Comparison of ENCODE assay signal across 8 cellular contexts in the genomic region with DNA sequence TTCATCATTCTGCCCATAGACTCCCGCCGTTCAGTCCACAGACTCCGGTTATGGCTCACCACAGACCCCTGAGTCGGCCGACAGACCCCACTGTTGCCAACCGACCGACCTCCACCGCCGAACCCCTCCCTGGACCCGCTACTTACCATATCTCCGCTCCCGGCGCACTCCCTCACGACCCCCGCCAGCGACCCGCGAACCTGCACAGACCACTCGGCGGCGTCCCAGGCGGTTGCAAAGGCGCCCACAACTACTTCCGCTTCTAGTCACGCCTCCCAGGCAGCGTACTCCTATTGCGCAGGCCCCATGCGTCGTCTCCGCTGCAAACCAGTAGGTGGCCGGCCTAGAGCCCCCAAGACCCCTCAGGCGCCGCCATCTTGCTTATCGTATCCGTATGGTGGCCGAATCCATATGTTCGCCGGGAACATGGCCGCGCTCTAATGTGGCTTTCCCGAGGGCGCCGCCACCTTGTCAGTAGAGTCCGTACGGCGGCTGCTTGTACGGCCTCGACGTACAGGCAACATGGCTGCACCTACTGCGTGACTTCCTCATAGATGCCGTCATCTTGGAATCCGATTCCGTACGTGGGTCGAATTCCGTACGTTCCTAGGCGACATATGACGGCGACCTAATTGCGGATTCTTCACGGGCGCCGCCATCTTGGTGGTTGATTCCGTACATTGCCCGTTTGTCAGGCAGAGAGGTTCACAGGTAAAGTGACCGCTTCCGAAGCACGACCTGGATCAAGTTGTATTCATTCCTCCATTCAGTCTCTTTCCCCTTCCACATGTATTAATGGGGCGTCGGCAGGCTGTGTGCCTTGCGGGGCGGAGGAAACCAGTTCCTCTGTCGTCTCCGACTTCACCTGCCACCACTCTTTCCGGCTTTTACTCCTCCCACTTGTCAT. TPM values are rescaled to one million over a fixed set of nuclear protein-coding genes. Genes with fewer than 3 reads are reported as not detected.
DNase-seq lines count a peak whose midpoint lies in the region; ATAC-seq and TF ChIP-seq lines count a peak whose summit lies in the region.

A gene (minus strand): TSS at position 252 of the 907 bp plus-strand sequence. CDS start 103 bp downstream, at position 149.

- peak within 1 kb of the TSS; percentile 99 for H3K4me3 ChIP-seq in DOHH2 (ENCODE audit: low read length)
- H3K4me3 ChIP-seq in Peyer's patch = peak within 1 kb of the TSS; percentile 46 to 87 (median 70)
- peak within 1 kb of the TSS; percentile 89 to 91 for H3K4me3 ChIP-seq in muscle layer of duodenum (ENCODE audit: low read depth in 1 of 2, low read length in 2 of 2)

- DNase-seq in Peyer's patch = peak; percentile 97 to 99 (median 99)
- peak; percentile 96 for DNase-seq in activated T-cell treated with anti-CD3 and anti-CD28 coated beads, Interleukin-2, amount 50 U/mL, for 48 hours
- peak; percentile 98 for DNase-seq in stimulated activated CD8-positive, alpha-beta memory T cell treated with anti-CD3 and anti-CD28 coated beads, Interleukin-7, amount 100 ng/mL, for 4 hours (ENCODE audit: low read depth in 2 of 2)

- no peaks in the 10 kb centered on the region for H3K9me2 ChIP-seq in DOHH2 (replicated peaks; ENCODE audit: control insufficient read depth, low read length)

- ATAC-seq in GM21786 (IDR thresholded peaks at IDR 0.05; ENCODE audit: unreplicated experiment) = peak; percentile 89
- peak; percentile 86 for ATAC-seq in esophagus mucosa

- 0 out of 2 replicates have a peak, but pooled peaks cover 2% of the 10 kb centered on the region for H3F3A ChIP-seq in DOHH2 (ENCODE audit: control insufficient read depth, insufficient read depth)

- peak within 1 kb of the TSS; percentile 89 for H3K4me2 ChIP-seq in DOHH2 (ENCODE audit: low read length)

- H3K4me1 ChIP-seq in DOHH2 (ENCODE audit: control insufficient read depth, low read length) = peaks cover 9% of the 10 kb centered on the region
- H3K4me1 ChIP-seq in Peyer's patch = peaks cover 0 to 15% (median 0%) of the 10 kb centered on the region in 4 donors
- H3K4me1 ChIP-seq in muscle layer of duodenum (ENCODE audit: control insufficient read depth in 1 of 2, insufficient read depth in 2 of 2, low read length in 2 of 2) = peaks cover 0 to 12% of the 10 kb centered on the region in 2 donors

- H3K79me2 ChIP-seq in DOHH2 (ENCODE audit: control insufficient read depth, low read length) = peaks cover 24% of the 10 kb centered on the region

- peaks cover 8% of the 10 kb centered on the region; the same call in 1 of the 2 replicates for H4K20me1 ChIP-seq in DOHH2 (ENCODE audit: control insufficient read depth, insufficient read depth, low read depth, low read length)

- no peaks in the 10 kb centered on the region for H3K9me3 ChIP-seq in DOHH2 (ENCODE audit: control insufficient read depth, insufficient read depth, low read length)
- no peaks in the 10 kb centered on the region for H3K9me3 ChIP-seq in KOPT-K1 (ENCODE audit: insufficient read depth, low read length, poor library complexity, severe bottlenecking)
- H3K9me3 ChIP-seq in Peyer's patch = no peaks in the 10 kb centered on the region
- H3K9me3 ChIP-seq in muscle layer of duodenum (ENCODE audit: control insufficient read depth in 1 of 2, low read length in 2 of 2) = no peaks in the 10 kb centered on the region

- peak; percentile 34 to 36 for TF ChIP-seq POLR2A in Peyer's patch (IDR thresholded peaks at IDR 0.05)

- H3K27me3 ChIP-seq in DOHH2 (ENCODE audit: control insufficient read depth, low read length) (no peaks in the 10 kb centered on the region), Peyer's patch (no peaks in the 10 kb centered on the region), muscle layer of duodenum (ENCODE audit: low read depth, low read length) (no peaks in the 10 kb centered on the region)

- peak; percentile 62 for TF ChIP-seq CTCF in DOHH2 (IDR thresholded peaks at IDR 0.05; ENCODE audit: low read depth, low read length, poor library complexity, severe bottlenecking)
- peak; percentile 55 to 83 (median 68) for TF ChIP-seq CTCF in Peyer's patch (IDR thresholded peaks at IDR 0.05)

- H3K36me3 ChIP-seq in DOHH2 (ENCODE audit: control insufficient read depth, low read length) (peaks cover 45% of the 10 kb centered on the region), KOPT-K1 (ENCODE audit: insufficient read depth, low read length) (peaks cover 34% of the 10 kb centered on the region), Peyer's patch (peaks cover 0 to 30% (median 0%) of the 10 kb centered on the region in 3 donors), muscle layer of duodenum (ENCODE audit: control insufficient read depth in 1 of 2, insufficient read depth in 2 of 2, low read length in 2 of 2) (peaks cover 12 to 27% of the 10 kb centered on the region in 2 donors)

- H3K27ac ChIP-seq in DOHH2 (ENCODE audit: low read depth, low read length) = peak within 1 kb of the TSS; percentile 68
- peak within 1 kb of the TSS; percentile 81 for H3K27ac ChIP-seq in KOPT-K1 (ENCODE audit: low read depth, low read length, poor library complexity, severe bottlenecking)
- peak within 1 kb of the TSS; percentile 82 to 92 (median 84) for H3K27ac ChIP-seq in Peyer's patch
- peak within 1 kb of the TSS; percentile 90 for H3K27ac ChIP-seq in muscle layer of duodenum (ENCODE audit: low read length)

RNA-seq across cellular contexts. Expression of the gene that starts here (rescaled TPM):
- total RNA-seq in Peyer's patch (100 to 1,000 TPM in 3 of 4 donors, 10 to 100 TPM in 1; 85.6 to 261 (median 130) TPM), esophagus mucosa (31.4 TPM)

Comparison
In these comparisons a context has a peak if more than half of its experiments do, and no peak if none do; other contexts are left out.
1. Peak in every context shown above with its lines: DNase-seq, ATAC-seq, H3K4me3 ChIP-seq and H3K27ac ChIP-seq.